ENCODE assay signal across 31 cellular contexts in genomic region chr11:87443707-87444106, GRCh38.
"Had no signal": no experiment of that assay in that cellular context is flagged by ENCODE, and none has a peak within 500 bp of the region (broad histone marks: within the 10 kb centered on the region; RNA-seq: fewer than 3 reads in every experiment).

No MANE protein-coding gene starts in this region.

- H3K9me3 Mint-ChIP-seq: activated CD4-positive, alpha-beta T cell treated with anti-CD3 and anti-CD28 coated beads, Interleukin-2, amount 10 ng/mL, durations not matched to agents 24 days and 14 days; activated CD8-positive, alpha-beta T cell treated with anti-CD3 and anti-CD28 coated beads for 36 hours; activated naive CD8-positive, alpha-beta T cell treated with anti-CD3 and anti-CD28 coated beads, Interleukin-2, amount 10 ng/mL, durations not matched to agents 7 days and 5 days; activated T-cell treated with anti-CD3 and anti-CD28 coated beads, Interleukin-2, amount 50 U/mL, for 72 hours; activated T-helper 17 cell treated with anti-CD3 and anti-CD28 coated beads, Interleukin-2, amount 50 U/mL, for 72 hours; brain; T-helper 1 cell treated with Interleukin-12 subunit alpha and Interleukin-12 subunit beta and Interleukin-4 antibody, amounts not matched to agents 30 μg/mL and 1 μg/mL, for 36 hours; T-helper 2 cell treated with Interferon-gamma antibody and Interleukin-4, amounts not matched to agents 5 μg/mL and 100 μg/mL, for 36 hours had no signal

- H3K4me1 Mint-ChIP-seq: activated CD4-positive, alpha-beta T cell treated with anti-CD3 and anti-CD28 coated beads, Interleukin-2, amount 10 ng/mL, durations not matched to agents 24 days and 14 days; activated naive CD8-positive, alpha-beta T cell treated with anti-CD3 and anti-CD28 coated beads, Interleukin-2, amount 10 ng/mL, durations not matched to agents 7 days and 5 days; activated T-helper 17 cell treated with anti-CD3 and anti-CD28 coated beads, Interleukin-2, amount 50 U/mL, for 72 hours had no signal

- FAIRE-seq: bronchial epithelial cell, TTC549 had no signal

- ATAC-seq: activated CD8-positive, alpha-beta T cell treated with anti-CD3 and anti-CD28 coated beads for 36 hours; activated T-cell treated with anti-CD3 and anti-CD28 coated beads, Interleukin-2, amount 50 U/mL, for 72 hours; activated T-helper 17 cell treated with anti-CD3 and anti-CD28 coated beads, Interleukin-2, amount 50 U/mL, for 72 hours; PC-3 had no signal

- DNase-seq: activated CD4-positive, alpha-beta T cell treated with anti-CD3 and anti-CD28 coated beads, Interleukin-2, amount 10 ng/mL, durations not matched to agents 24 days and 14 days; activated CD4-positive, alpha-beta T cell treated with anti-CD3 and anti-CD28 coated beads, Interleukin-2, amount 50 U/mL, for 4 hours; activated CD8-positive, alpha-beta T cell treated with anti-CD3 and anti-CD28 coated beads for 36 hours; activated effector memory CD4-positive, alpha-beta T cell treated with anti-CD3 and anti-CD28 coated beads, Interleukin-2, amount 50 U/mL, for 16 hours; activated naive CD4-positive, alpha-beta T cell; activated naive CD4-positive, alpha-beta T cell treated with anti-CD3 and anti-CD28 coated beads, Interleukin-2, amount 50 U/mL, for 16 hours; activated naive CD8-positive, alpha-beta T cell treated with anti-CD3 and anti-CD28 coated beads, Interleukin-2, amount 10 ng/mL, durations not matched to agents 7 days and 5 days; activated T-cell treated with anti-CD3 and anti-CD28 coated beads, Interleukin-2, amount 50 U/mL, for 1 hour; activated T-cell treated with anti-CD3 and anti-CD28 coated beads, Interleukin-2, amount 50 U/mL, for 72 hours; central memory CD4-positive, alpha-beta T cell; MM.1S; NCI-H1092 treated with DMSO at 0.1 percent for 48 hours; NCI-H1417; NCI-H146; NCI-H187; NCI-H2081; NCI-H345; NCI-H524 treated with DMSO at 0.1 percent for 48 hours; PC-3; Peyer's patch; RPMI8226; SHP77 treated with DMSO at 0.1 percent for 48 hours; SK-N-SH had no signal

- H3K4me1 ChIP-seq: Peyer's patch had no signal

- H3K9me3 ChIP-seq: Peyer's patch, SJSA1, SK-N-SH had no signal

- H3K9me2 ChIP-seq: SK-N-SH had no signal

- H3K36me3 Mint-ChIP-seq: activated naive CD8-positive, alpha-beta T cell treated with anti-CD3 and anti-CD28 coated beads, Interleukin-2, amount 10 ng/mL, durations not matched to agents 7 days and 5 days; brain had no signal

- H3K4me3 ChIP-seq: Peyer's patch, SJSA1 had no signal

- H3K36me3 ChIP-seq: Peyer's patch, SJSA1 had no signal

- H3K4me2 ChIP-seq: KMS-11, SK-N-SH had no signal

- H3K27ac ChIP-seq: KMS-11, Peyer's patch had no signal

- H3K27ac Mint-ChIP-seq: activated CD4-positive, alpha-beta T cell treated with anti-CD3 and anti-CD28 coated beads, Interleukin-2, amount 10 ng/mL, durations not matched to agents 24 days and 14 days; activated CD8-positive, alpha-beta T cell treated with anti-CD3 and anti-CD28 coated beads for 36 hours; activated naive CD8-positive, alpha-beta T cell treated with anti-CD3 and anti-CD28 coated beads, Interleukin-2, amount 10 ng/mL, durations not matched to agents 7 days and 5 days; activated T-cell treated with anti-CD3 and anti-CD28 coated beads, Interleukin-2, amount 50 U/mL, for 72 hours; activated T-helper 17 cell treated with anti-CD3 and anti-CD28 coated beads, Interleukin-2, amount 50 U/mL, for 72 hours; T-helper 1 cell treated with Interleukin-12 subunit alpha and Interleukin-12 subunit beta and Interleukin-4 antibody, amounts not matched to agents 30 μg/mL and 1 μg/mL, for 36 hours; T-helper 2 cell treated with Interferon-gamma antibody and Interleukin-4, amounts not matched to agents 5 μg/mL and 100 μg/mL, for 36 hours had no signal

- H3K4me3 Mint-ChIP-seq: activated CD4-positive, alpha-beta T cell treated with anti-CD3 and anti-CD28 coated beads, Interleukin-2, amount 10 ng/mL, durations not matched to agents 24 days and 14 days; activated CD8-positive, alpha-beta T cell treated with anti-CD3 and anti-CD28 coated beads for 36 hours; activated naive CD8-positive, alpha-beta T cell treated with anti-CD3 and anti-CD28 coated beads, Interleukin-2, amount 10 ng/mL, durations not matched to agents 7 days and 5 days; activated T-cell treated with anti-CD3 and anti-CD28 coated beads, Interleukin-2, amount 50 U/mL, for 72 hours; activated T-helper 17 cell treated with anti-CD3 and anti-CD28 coated beads, Interleukin-2, amount 50 U/mL, for 72 hours; brain; T-helper 1 cell treated with Interleukin-12 subunit alpha and Interleukin-12 subunit beta and Interleukin-4 antibody, amounts not matched to agents 30 μg/mL and 1 μg/mL, for 36 hours; T-helper 2 cell treated with Interferon-gamma antibody and Interleukin-4, amounts not matched to agents 5 μg/mL and 100 μg/mL, for 36 hours had no signal

- H3K9ac ChIP-seq: KMS-11, SK-N-SH had no signal

- H3K27me3 ChIP-seq: Peyer's patch, SJSA1 had no signal
